ENCODE assay signal across 25 cellular contexts in genomic region chr17:80817321-80817845, GRCh38.
DNase-seq lines count a peak whose midpoint lies in the region; ATAC-seq, FAIRE-seq and TF ChIP-seq lines count a peak whose summit lies in the region.
"Had no signal": no experiment of that assay in that cellular context is flagged by ENCODE, and none has a peak within 500 bp of the region (broad histone marks: within the 10 kb centered on the region; RNA-seq: fewer than 3 reads in every experiment).

No MANE protein-coding gene starts in this region.

- FAIRE-seq in kidney (lab: Jason Lieb, UNC) (no peak), GM12891 (lab: Jason Lieb, UNC) (no peak)
- FAIRE-seq: GM12892, H1, pancreas had no signal

- H3K9ac ChIP-seq in kidney (ENCODE audit: low read length in 2 of 2) = no peak overlapping the region

- H3K4me3 ChIP-seq in heart right ventricle = no peak overlapping the region
- H3K4me3 ChIP-seq in kidney (ENCODE audit: low read length in 2 of 2) = no peak overlapping the region
- H3K4me3 ChIP-seq in upper lobe of right lung = no peak overlapping the region
- H3K4me3 ChIP-seq: esophagus squamous epithelium, gastroesophageal sphincter, pancreas, transverse colon had no signal

- H3K4me1 Mint-ChIP-seq in activated CD8-positive, alpha-beta T cell treated with anti-CD3 and anti-CD28 coated beads for 36 hours (ENCODE audit: low read depth) = peaks cover 35% of the 10 kb centered on the region

- H3K4me1 ChIP-seq in heart right ventricle (peaks cover 0 to 11% (median 0%) of the 10 kb centered on the region in 9 donors), kidney (ENCODE audit: control insufficient read depth in 1 of 2, insufficient read depth in 1 of 2, low read depth in 1 of 2, low read length in 2 of 2) (no peaks in the 10 kb centered on the region), upper lobe of right lung (no peaks in the 10 kb centered on the region)
- H3K4me1 ChIP-seq: esophagus squamous epithelium, gastroesophageal sphincter, pancreas, transverse colon had no signal

- ATAC-seq in heart right ventricle (no peak), upper lobe of right lung (no peak)
- no peak for ATAC-seq in activated CD8-positive, alpha-beta T cell treated with anti-CD3 and anti-CD28 coated beads for 36 hours
- ATAC-seq: gastroesophageal sphincter, pancreas had no signal

- H3K27me3 ChIP-seq in heart right ventricle (no peaks in the 10 kb centered on the region), upper lobe of right lung (no peaks in the 10 kb centered on the region)
- H3K27me3 ChIP-seq: esophagus squamous epithelium, gastroesophageal sphincter, pancreas, transverse colon had no signal

- no peak for TF ChIP-seq CTCF in heart right ventricle (IDR thresholded peaks at IDR 0.05)
- no peak for TF ChIP-seq CTCF in activated CD8-positive, alpha-beta T cell treated with anti-CD3 and anti-CD28 coated beads for 36 hours (IDR thresholded peaks at IDR 0.05)
- no peak for TF ChIP-seq CTCF in kidney (IDR thresholded peaks at IDR 0.05; ENCODE audit: borderline replicate concordance, extremely low read depth, insufficient read depth)
- no peak for TF ChIP-seq CTCF in upper lobe of right lung (IDR thresholded peaks at IDR 0.05)

- H3K9me3 Mint-ChIP-seq in activated CD8-positive, alpha-beta T cell treated with anti-CD3 and anti-CD28 coated beads for 36 hours = no peaks in the 10 kb centered on the region
- H3K9me3 Mint-ChIP-seq: CD8-positive, alpha-beta memory T cell had no signal

- CTCF ChIA-PET in activated CD8-positive, alpha-beta T cell treated with anti-CD3 and anti-CD28 coated beads for 36 hours (lab: Charles Lee) = interaction anchor here (1.9 kb wide), 1 partner anchor 82 kb away, joined by 10 read pairs; no protein-coding TSS in a partner anchor

- no peaks in the 10 kb centered on the region for H3K27me3 Mint-ChIP-seq in activated CD8-positive, alpha-beta T cell treated with anti-CD3 and anti-CD28 coated beads for 36 hours
- H3K27me3 Mint-ChIP-seq: CD8-positive, alpha-beta memory T cell; naive B cell had no signal

- TF ChIP-seq POLR2A in GM12891 (IDR thresholded peaks at IDR 0.05; ENCODE audit: low read depth, low read length) = no peak

- H3K4me3 Mint-ChIP-seq in activated CD8-positive, alpha-beta T cell treated with anti-CD3 and anti-CD28 coated beads for 36 hours = no peak overlapping the region
- H3K4me3 Mint-ChIP-seq: CD8-positive, alpha-beta memory T cell had no signal

- peaks cover 14% of the 10 kb centered on the region for H3K36me3 Mint-ChIP-seq in activated CD8-positive, alpha-beta T cell treated with anti-CD3 and anti-CD28 coated beads for 36 hours (ENCODE audit: low read depth)

- H3K36me3 ChIP-seq in heart right ventricle (peaks cover 0 to 9% (median 0%) of the 10 kb centered on the region in 9 donors), kidney (ENCODE audit: control insufficient read depth in 1 of 2, insufficient read depth in 2 of 2, low read length in 2 of 2) (no peaks in the 10 kb centered on the region), upper lobe of right lung (no peaks in the 10 kb centered on the region)
- H3K36me3 ChIP-seq: pancreas, transverse colon had no signal

- POLR2A ChIA-PET in activated CD8-positive, alpha-beta T cell treated with anti-CD3 and anti-CD28 coated beads for 36 hours (lab: Charles Lee) = no interaction called here

- H3K27ac Mint-ChIP-seq in activated CD8-positive, alpha-beta T cell treated with anti-CD3 and anti-CD28 coated beads for 36 hours = peak overlapping the region; percentile 9
- H3K27ac Mint-ChIP-seq: CD8-positive, alpha-beta memory T cell had no signal

- 95 to 97% methylated on average over 11 of the region's 11 CpGs for WGBS in heart right ventricle, 2 donors

- intact Hi-C loops in cardiac septum (cut with DNase I) (no loop called here), heart right ventricle (cut with DNase I) (no loop called here), kidney (cut with DNase I) (no loop called here), upper lobe of right lung (cut with DNase I) (no loop called here)
- intact Hi-C loops in activated CD8-positive, alpha-beta T cell treated with anti-CD3 and anti-CD28 coated beads for 36 hours (cut with micrococcal nuclease) = no loop called here

- H3K27ac ChIP-seq in heart right ventricle = no peak overlapping the region
- no peak overlapping the region for H3K27ac ChIP-seq in kidney (ENCODE audit: low read depth in 2 of 2, low read length in 2 of 2)
- H3K27ac ChIP-seq in upper lobe of right lung = no peak overlapping the region
- H3K27ac ChIP-seq: esophagus squamous epithelium, gastroesophageal sphincter, pancreas, transverse colon, VCaP had no signal

- DNase-seq in cardiac septum (ENCODE audit: low spot score) = peak; percentile 69
- no peak for DNase-seq in heart right ventricle
- DNase-seq in activated CD8-positive, alpha-beta T cell treated with anti-CD3 and anti-CD28 coated beads for 36 hours = no peak
- DNase-seq in kidney = peak; percentile 55
- peak; percentile 20 for DNase-seq in upper lobe of right lung
- DNase-seq in GM12891 (ENCODE audit: insufficient read length, low spot score) = no peak
- no peak for DNase-seq in putamen (ENCODE audit: low spot score)
- DNase-seq: CD8-positive, alpha-beta memory T cell; DMS79 treated with DMSO at 0.1 percent for 48 hours; effector CD4-positive, alpha-beta T cell; esophagus squamous epithelium; kidney glomerular epithelial cell; MM.1S; naive B cell; NCI-H1436 treated with DMSO at 0.1 percent for 48 hours; NCI-H774; Right ventricle myocardium superior; stimulated activated CD4-positive, alpha-beta T cell treated with anti-CD3 and anti-CD28 coated beads, Interleukin-2, amount 100 ng/mL, for 24 hours; stimulated activated naive CD4-positive, alpha-beta T cell; transverse colon had no signal

- H3K9me3 ChIP-seq in heart right ventricle (no peaks in the 10 kb centered on the region), kidney (ENCODE audit: control insufficient read depth in 1 of 2, low read length in 2 of 2) (no peaks in the 10 kb centered on the region), upper lobe of right lung (no peaks in the 10 kb centered on the region)
- H3K9me3 ChIP-seq: esophagus squamous epithelium, gastroesophageal sphincter, pancreas, transverse colon had no signal

TF ChIP-seq in GM12891, 5 proteins besides CTCF, POLR2A, EP300 and RAD21:
- TF ChIP-seq SPI1 (IDR thresholded peaks at IDR 0.05; ENCODE audit: low read depth, low read length) = no peak
- no peak for TF ChIP-seq POU2F2 (IDR thresholded peaks at IDR 0.05; ENCODE audit: low read depth, low read length)
- no peak for TF ChIP-seq TAF1 (IDR thresholded peaks at IDR 0.05; ENCODE audit: low read depth, low read length)
- no peak for TF ChIP-seq PAX5 (IDR thresholded peaks at IDR 0.05; ENCODE audit: insufficient read depth, low read length, severe bottlenecking)
- no peak for TF ChIP-seq POLR2AphosphoS5 (IDR thresholded peaks at IDR 0.05; ENCODE audit: low read depth, low read length)

Comparison
In these comparisons a context has a peak if more than half of its experiments do, and no peak if none do; other contexts are left out.
1. DNase-seq: peak in cardiac septum (single experiment), kidney (single experiment) and upper lobe of right lung (single experiment); none in heart right ventricle (0 of 2), activated CD8-positive, alpha-beta T cell treated with anti-CD3 and anti-CD28 coated beads for 36 hours (single experiment), GM12891 (single experiment) and putamen (single experiment).